ENCODE assay signal across 12 cellular contexts in the genomic region with DNA sequence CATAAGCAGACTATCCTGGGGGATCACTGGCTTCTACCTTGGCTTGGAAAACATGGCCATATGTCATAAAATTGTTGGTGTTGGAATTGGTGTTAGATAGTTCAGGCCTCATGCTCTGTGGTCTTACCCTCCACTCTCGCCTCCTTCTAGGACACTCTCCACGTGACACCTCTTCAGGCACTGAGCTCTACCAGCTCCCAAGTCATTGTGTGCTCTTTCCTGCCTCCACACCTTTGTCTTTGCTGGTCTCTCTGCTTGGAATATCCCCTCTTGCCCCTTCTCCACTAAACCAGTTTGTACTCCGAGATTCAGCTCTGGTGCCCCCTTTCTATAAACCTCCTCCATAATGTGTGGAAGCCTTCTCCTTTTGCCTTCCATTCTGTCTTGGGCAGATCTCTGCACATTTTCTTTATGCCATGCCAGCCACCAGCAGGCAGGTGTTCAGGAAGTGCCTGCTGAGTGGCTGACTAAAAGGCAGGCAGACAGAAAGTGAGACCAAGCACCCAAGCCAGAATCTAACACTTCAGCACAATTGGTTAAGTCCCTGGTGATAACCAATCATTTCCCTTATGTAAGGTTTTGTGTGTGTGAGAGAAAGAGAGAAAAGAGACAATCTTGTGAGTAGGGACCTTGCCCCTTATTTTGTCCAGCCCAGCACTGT. TPM values are rescaled to one million over a fixed set of nuclear protein-coding genes. Genes with fewer than 3 reads are reported as not detected.
DNase-seq lines count a peak whose midpoint lies in the region; ATAC-seq, FAIRE-seq and TF ChIP-seq lines count a peak whose summit lies in the region.
"Had no signal": no experiment of that assay in that cellular context is flagged by ENCODE, and none has a peak within 500 bp of the region (broad histone marks: within the 10 kb centered on the region; RNA-seq: fewer than 3 reads in every experiment).

No MANE protein-coding gene starts in this region.

- no peak for TF ChIP-seq EP300 in suprapubic skin (IDR thresholded peaks at IDR 0.05)

- H3K4me3 Mint-ChIP-seq in activated CD8-positive, alpha-beta T cell treated with anti-CD3 and anti-CD28 coated beads, Interleukin-2, amount 10 ng/mL, durations not matched to agents 7 days and 5 days, result no peak overlapping the region

- no peaks in the 10 kb centered on the region for H3K27me3 Mint-ChIP-seq in activated CD8-positive, alpha-beta T cell treated with anti-CD3 and anti-CD28 coated beads, Interleukin-2, amount 10 ng/mL, durations not matched to agents 7 days and 5 days (ENCODE audit: low read depth)

- H3K9me3 ChIP-seq in suprapubic skin (no peaks in the 10 kb centered on the region), tibial artery (no peaks in the 10 kb centered on the region)

- DNase-seq in GM10248 (ENCODE audit: extremely low spot score), result peak; percentile 57
- no peak for DNase-seq in GM19239 (ENCODE audit: insufficient read length, low spot score)
- no peak for DNase-seq in activated CD8-positive, alpha-beta T cell treated with anti-CD3 and anti-CD28 coated beads, Interleukin-2, amount 10 ng/mL, durations not matched to agents 7 days and 5 days
- DNase-seq in suprapubic skin (ENCODE audit: low spot score in 2 of 2), result no peak
- DNase-seq in amygdala (lab: John Stamatoyannopoulos, UW), result no peak
- DNase-seq in tibial artery, result no peak
- DNase-seq: cortex of kidney; stimulated activated CD4-positive, alpha-beta T cell treated with anti-CD3 and anti-CD28 coated beads, Interleukin-12 subunit alpha, Interleukin-12 subunit beta, amount 100 ng/mL, for 4 hours had no signal

- no peaks in the 10 kb centered on the region for H3K9me3 Mint-ChIP-seq in activated CD8-positive, alpha-beta T cell treated with anti-CD3 and anti-CD28 coated beads, Interleukin-2, amount 10 ng/mL, durations not matched to agents 7 days and 5 days (ENCODE audit: insufficient read depth)

- H3K4me3 ChIP-seq in suprapubic skin (no peak overlapping the region), tibial artery (no peak overlapping the region)

- peak; percentile 63 for FAIRE-seq in GM19239 (lab: Jason Lieb, UNC)
- FAIRE-seq: keratinocyte had no signal

- H3K27ac ChIP-seq in suprapubic skin (no peak overlapping the region), tibial artery (no peak overlapping the region)
- H3K27ac ChIP-seq: VCaP had no signal

- TF ChIP-seq POLR2A in suprapubic skin (IDR thresholded peaks at IDR 0.05), result no peak

- H3K4me1 ChIP-seq in suprapubic skin (peaks cover 8% of the 10 kb centered on the region), tibial artery (peaks cover 0 to 14% (median 6%) of the 10 kb centered on the region in 4 donors)

- H3K36me3 Mint-ChIP-seq in activated CD8-positive, alpha-beta T cell treated with anti-CD3 and anti-CD28 coated beads, Interleukin-2, amount 10 ng/mL, durations not matched to agents 7 days and 5 days (ENCODE audit: low read depth), result no peaks in the 10 kb centered on the region

- H3K27me3 ChIP-seq in suprapubic skin (no peaks in the 10 kb centered on the region), tibial artery (no peaks in the 10 kb centered on the region)

- peak overlapping the region; percentile 3 for H3K27ac Mint-ChIP-seq in activated CD8-positive, alpha-beta T cell treated with anti-CD3 and anti-CD28 coated beads, Interleukin-2, amount 10 ng/mL, durations not matched to agents 7 days and 5 days

- CTCF ChIA-PET in GM10248 (lab: Yijun Ruan, JAX), result interaction anchor here (0.8 to 4.0 kb wide), 4 partner anchors 8 to 191 kb away, joined by 3 to 23 read pairs (median 3); no protein-coding TSS in a partner anchor
- CTCF ChIA-PET in activated CD8-positive, alpha-beta T cell treated with anti-CD3 and anti-CD28 coated beads, Interleukin-2, amount 10 ng/mL, durations not matched to agents 7 days and 5 days (lab: Charles Lee), result interaction anchor here (0.7 to 4.1 kb wide), 5 partner anchors 8 to 145 kb away, joined by 3 to 37 read pairs (median 3); no protein-coding TSS in a partner anchor

- H3K36me3 ChIP-seq in suprapubic skin (no peaks in the 10 kb centered on the region), tibial artery (no peaks in the 10 kb centered on the region)

- 84% methylated on average over 3 of the region's 3 CpGs for WGBS in suprapubic skin

- intact Hi-C loops in tibial artery (cut with DNase I; ENCODE audit: low total_unique reads), result no loop called here

- TF ChIP-seq CTCF in GM10248 (IDR thresholded peaks at IDR 0.05; ENCODE audit: control extremely low read depth, extremely low read depth, low read depth, missing control alignments) (no peak), suprapubic skin (IDR thresholded peaks at IDR 0.05) (no peak), tibial artery (IDR thresholded peaks at IDR 0.05) (no peak)

- POLR2A ChIA-PET in GM10248 (lab: Yijun Ruan, JAX), result no interaction called here
- POLR2A ChIA-PET in activated CD8-positive, alpha-beta T cell treated with anti-CD3 and anti-CD28 coated beads, Interleukin-2, amount 10 ng/mL, durations not matched to agents 7 days and 5 days (lab: Charles Lee), result interaction anchor here (0.6 to 1.0 kb wide), 4 partner anchors 11 to 357 kb away, joined by 3 read pairs; a partner anchor contains a TSS

- ATAC-seq in HG03196 (IDR thresholded peaks at IDR 0.05; ENCODE audit: unreplicated experiment), result peak; percentile 71
- ATAC-seq in activated CD8-positive, alpha-beta T cell treated with anti-CD3 and anti-CD28 coated beads, Interleukin-2, amount 10 ng/mL, durations not matched to agents 7 days and 5 days, result peak; percentile 48
- ATAC-seq in HG02870 (IDR thresholded peaks at IDR 0.05; ENCODE audit: unreplicated experiment), result no peak

- peaks cover 28% of the 10 kb centered on the region for H3K4me1 Mint-ChIP-seq in activated CD8-positive, alpha-beta T cell treated with anti-CD3 and anti-CD28 coated beads, Interleukin-2, amount 10 ng/mL, durations not matched to agents 7 days and 5 days (ENCODE audit: low read depth)

RNA-seq across cellular contexts. Expression of a gene that starts 37.7 kb away (rescaled TPM):
- total RNA-seq in activated CD8-positive, alpha-beta T cell treated with anti-CD3 and anti-CD28 coated beads, Interleukin-2, amount 10 ng/mL, durations not matched to agents 7 days and 5 days, result 10 to 100 TPM; 51.2 to 56.4 TPM
- total RNA-seq in suprapubic skin, result 10 to 100 TPM; 30.7 to 41.9 (median 34.9) TPM

RNA-seq across cellular contexts. Expression of a gene that starts 53.7 kb away (rescaled TPM):
- total RNA-seq in activated CD8-positive, alpha-beta T cell treated with anti-CD3 and anti-CD28 coated beads, Interleukin-2, amount 10 ng/mL, durations not matched to agents 7 days and 5 days, result 10 to 100 TPM; 20.8 to 22.6 TPM
- total RNA-seq in suprapubic skin, result 10 to 100 TPM; 12.9 to 14.8 (median 13.8) TPM
